ENCODE assay signal across 8 cellular contexts in the genomic region with DNA sequence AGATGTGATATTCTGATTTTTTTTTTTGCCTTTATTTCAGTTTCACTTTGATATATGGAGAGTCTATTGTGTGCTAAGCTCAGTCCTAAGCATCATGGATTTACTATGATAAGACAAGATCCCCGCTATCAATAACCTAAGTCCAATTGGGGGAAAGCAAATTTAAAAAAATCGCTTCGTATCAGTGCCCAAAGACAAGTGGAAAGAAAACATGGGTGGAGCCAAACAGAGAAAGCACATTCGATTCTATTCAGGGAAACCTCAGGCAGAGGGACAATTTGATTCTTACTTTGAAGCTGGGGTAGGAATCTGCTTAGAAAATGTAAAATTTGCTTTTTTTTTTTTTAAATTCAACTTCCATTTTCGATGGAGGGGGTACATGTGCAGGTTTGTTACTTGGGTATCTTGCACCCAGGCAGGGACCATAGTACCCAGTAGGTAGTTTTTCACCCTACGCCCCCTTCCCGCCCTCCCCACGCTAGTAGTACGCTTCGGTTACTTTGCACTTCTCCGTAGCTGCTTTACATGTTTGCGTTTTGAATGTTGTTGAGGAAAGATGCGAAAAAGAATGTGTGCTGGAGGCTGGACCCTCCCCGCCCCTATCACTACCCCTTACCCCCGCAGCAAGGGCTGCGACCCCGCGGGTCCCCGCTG. TPM values are rescaled to one million over a fixed set of nuclear protein-coding genes. Genes with fewer than 3 reads are reported as not detected.
A peak's percentile ranks its signal among the peaks of the same experiment; 100 is the strongest.
DNase-seq lines count a peak whose midpoint lies in the region; ATAC-seq and TF ChIP-seq lines count a peak whose summit lies in the region.

No MANE protein-coding gene starts in this region.

- DNase-seq in heart right ventricle (no peak), left cardiac atrium (no peak), ascending aorta (ENCODE audit: low spot score in 2 of 2) (no peak), medulla oblongata (ENCODE audit: extremely low spot score) (peak; percentile 27), ACHN (no peak), NCI-H524 treated with DMSO at 0.1 percent for 48 hours (lab: John Stamatoyannopoulos, UW) (no peak)

- H3K36me3 ChIP-seq in heart right ventricle (no peaks in the 10 kb centered on the region), ascending aorta (no peaks in the 10 kb centered on the region), urinary bladder (ENCODE audit: insufficient read depth) (peaks cover 2% of the 10 kb centered on the region)

- WGBS in heart right ventricle, 2 donors, result 11 to 12% methylated on average over 19 of the region's 19 CpGs
- WGBS in urinary bladder, result 7% methylated on average over 19 of the region's 19 CpGs

- H3K4me3 ChIP-seq in heart right ventricle (peak overlapping the region; percentile 31 to 60 (median 44)), ascending aorta (peak overlapping the region; percentile 49 to 65), urinary bladder (ENCODE audit: low read depth, low read length) (peak overlapping the region; percentile 30)

- intact Hi-C loops in heart right ventricle (cut with DNase I) (no loop called here), left cardiac atrium (cut with DNase I) (no loop called here), ascending aorta (cut with DNase I) (no loop called here)

- H3K9me3 ChIP-seq in heart right ventricle (peaks cover 0 to 6% (median 2%) of the 10 kb centered on the region in 11 donors), ascending aorta (peaks cover 0 to 4% of the 10 kb centered on the region in 2 donors)

- H3K27me3 ChIP-seq in heart right ventricle (peaks cover 0 to 47% (median 34%) of the 10 kb centered on the region in 7 donors), ascending aorta (peaks cover 3% of the 10 kb centered on the region)

- in situ Hi-C loops in ACHN (cut with HindIII; ENCODE audit: low pct_ligation_motif_present, low pct_unique_long_range_greater_than_20kb, low sequenced_read_pairs), result no loop called here

- H3K27ac ChIP-seq in heart right ventricle (no peak overlapping the region), ascending aorta (no peak overlapping the region), urinary bladder (ENCODE audit: low read depth) (no peak overlapping the region)

- H3K4me1 ChIP-seq in heart right ventricle (peaks cover 2 to 16% (median 11%) of the 10 kb centered on the region in 9 donors), ascending aorta (peaks cover 6 to 7% of the 10 kb centered on the region in 2 donors), urinary bladder (ENCODE audit: insufficient read depth) (no peaks in the 10 kb centered on the region)

- TF ChIP-seq CTCF in heart right ventricle (IDR thresholded peaks at IDR 0.05) (no peak), ascending aorta (IDR thresholded peaks at IDR 0.05) (no peak)

- ATAC-seq in heart right ventricle (no peak), left cardiac atrium (no peak), GM19397 (IDR thresholded peaks at IDR 0.05; ENCODE audit: unreplicated experiment) (no peak)

RNA-seq across cellular contexts. Expression of a gene that starts 12.4 kb away (rescaled TPM):
- total RNA-seq in heart right ventricle (under 1 TPM; 0.21 to 0.94 (median 0.43) TPM), left cardiac atrium (1 to 10 TPM; 1.1 to 1.4 TPM), ascending aorta (6.2 TPM), urinary bladder (10.8 TPM)
- polyA plus RNA-seq in heart right ventricle (under 1 TPM; 0.25 to 0.44 TPM), urinary bladder (2.8 TPM)
